ENCODE assay signal across 1 cellular context in the genomic region with DNA sequence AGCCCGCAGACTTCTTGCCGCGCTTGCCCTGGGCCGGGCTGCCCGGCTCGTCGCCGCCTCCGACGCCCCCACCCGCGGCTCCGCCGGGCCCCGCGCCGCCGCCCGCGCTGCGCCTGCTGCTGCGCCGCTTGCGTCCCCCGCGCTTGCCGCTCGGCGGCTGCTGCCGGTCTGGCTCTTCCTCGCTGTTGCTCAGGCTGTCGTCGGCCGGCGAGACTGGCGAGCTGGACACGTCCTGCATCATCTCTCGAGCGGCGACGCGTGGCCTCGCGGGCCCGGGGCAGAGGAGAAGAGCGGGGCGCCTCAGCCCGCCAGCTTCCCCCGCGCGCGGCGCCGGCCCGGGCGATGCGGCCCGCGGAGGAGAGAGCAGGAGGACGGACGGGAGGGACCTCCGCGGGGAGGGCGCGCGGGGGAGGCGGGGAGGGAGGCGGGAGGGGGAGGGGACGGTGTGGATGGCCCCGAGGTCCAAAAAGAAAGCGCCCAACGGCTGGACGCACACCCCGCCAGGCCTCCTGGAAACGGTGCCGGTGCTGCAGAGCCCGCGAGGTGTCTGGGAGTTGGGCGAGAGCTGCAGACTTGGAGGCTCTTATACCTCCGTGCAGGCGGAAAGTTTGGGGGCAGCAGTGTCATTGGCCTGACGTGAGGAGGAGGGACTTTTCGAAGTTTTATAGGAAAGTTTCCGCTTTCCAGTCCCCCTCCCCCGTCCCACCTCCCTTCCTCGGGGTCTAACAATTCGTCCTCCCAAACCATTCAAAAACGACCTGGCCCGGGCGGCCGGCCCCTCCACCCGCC.
TF ChIP-seq lines count a peak whose summit lies in the region.

TSS of gene TWIST1 (minus strand) at position 556 of the 789 bp plus-strand sequence. CDS start at position 241, 315 bp downstream.

TF ChIP-seq in HepG2, 621 proteins besides CTCF, POLR2A, EP300 and RAD21 (continued from another document):
- TF ChIP-seq TRAFD1 (CRISPR knock-in tag; IDR thresholded peaks at IDR 0.05; ENCODE audit: borderline replicate concordance): no peak
- TF ChIP-seq ZNF749 (CRISPR knock-in tag; IDR thresholded peaks at IDR 0.05; ENCODE audit: borderline replicate concordance): no peak
- no peak for TF ChIP-seq ZNF577 (CRISPR knock-in tag; IDR thresholded peaks at IDR 0.05; ENCODE audit: borderline replicate concordance, low read depth)
- TF ChIP-seq ZKSCAN5 (CRISPR knock-in tag; IDR thresholded peaks at IDR 0.05): no peak
- TF ChIP-seq PITX1 (CRISPR knock-in tag; IDR thresholded peaks at IDR 0.05): no peak
- TF ChIP-seq SAFB2 (CRISPR knock-in tag; IDR thresholded peaks at IDR 0.05; ENCODE audit: borderline replicate concordance, low read depth): no peak
- TF ChIP-seq NCOA5 (CRISPR knock-in tag; IDR thresholded peaks at IDR 0.05): no peak
- TF ChIP-seq KLF12 (CRISPR knock-in tag; IDR thresholded peaks at IDR 0.05; ENCODE audit: borderline replicate concordance): no peak
- no peak for TF ChIP-seq RCOR2 (CRISPR knock-in tag; IDR thresholded peaks at IDR 0.05)
- no peak for TF ChIP-seq PRPF4 (IDR thresholded peaks at IDR 0.05; ENCODE audit: low read depth, low read length, poor library complexity, severe bottlenecking)
- no peak for TF ChIP-seq PHB2 (IDR thresholded peaks at IDR 0.05; ENCODE audit: partially characterized antibody)
- no peak for TF ChIP-seq RELA (CRISPR knock-in tag; IDR thresholded peaks at IDR 0.05)
- no peak for TF ChIP-seq MED1 (CRISPR knock-in tag; IDR thresholded peaks at IDR 0.05)
- TF ChIP-seq JUN (CRISPR knock-in tag; IDR thresholded peaks at IDR 0.05): no peak
- TF ChIP-seq AGO1 (IDR thresholded peaks at IDR 0.05; ENCODE audit: low read depth, low read length, poor library complexity, severe bottlenecking): no peak
